In the genomic region with DNA sequence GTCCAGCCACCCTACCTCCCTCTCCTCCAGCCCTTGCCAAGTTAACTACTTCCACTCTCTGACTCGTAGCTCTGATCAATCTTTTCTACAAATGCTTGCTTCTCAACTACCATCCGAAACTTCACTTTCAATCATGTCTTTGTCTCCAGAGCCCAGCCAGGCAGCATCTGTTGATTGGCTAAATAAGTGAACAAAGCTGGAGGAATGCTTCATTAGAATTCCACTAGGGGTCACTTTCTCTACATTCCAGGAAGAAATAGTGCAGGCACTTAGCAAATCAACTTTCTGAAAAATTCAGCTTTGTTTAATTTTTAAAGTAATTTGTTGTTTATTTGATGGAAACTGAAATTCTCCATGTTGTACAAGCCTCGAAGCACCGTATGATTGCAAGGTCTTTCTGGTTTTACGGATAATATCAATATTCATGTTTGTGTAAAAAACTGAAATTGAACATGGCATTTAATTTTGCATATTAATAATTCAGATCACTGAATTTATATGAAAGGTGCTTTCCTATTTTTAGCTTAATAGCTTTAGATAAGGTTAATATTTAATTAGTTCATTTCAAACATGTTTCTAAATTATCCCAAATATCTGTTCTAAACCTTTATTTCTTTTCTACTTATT, we compare ENCODE assay signal across 1 cellular context.
TF ChIP-seq lines count a peak whose summit lies in the region.

No MANE protein-coding gene starts in this region.

TF ChIP-seq in SK-N-SH treated with all-trans-retinoic acid at 6 μM for 48 hours, 23 proteins besides CTCF, POLR2A, EP300 and RAD21 (continued from another document):
- TF ChIP-seq, protein P1, sequence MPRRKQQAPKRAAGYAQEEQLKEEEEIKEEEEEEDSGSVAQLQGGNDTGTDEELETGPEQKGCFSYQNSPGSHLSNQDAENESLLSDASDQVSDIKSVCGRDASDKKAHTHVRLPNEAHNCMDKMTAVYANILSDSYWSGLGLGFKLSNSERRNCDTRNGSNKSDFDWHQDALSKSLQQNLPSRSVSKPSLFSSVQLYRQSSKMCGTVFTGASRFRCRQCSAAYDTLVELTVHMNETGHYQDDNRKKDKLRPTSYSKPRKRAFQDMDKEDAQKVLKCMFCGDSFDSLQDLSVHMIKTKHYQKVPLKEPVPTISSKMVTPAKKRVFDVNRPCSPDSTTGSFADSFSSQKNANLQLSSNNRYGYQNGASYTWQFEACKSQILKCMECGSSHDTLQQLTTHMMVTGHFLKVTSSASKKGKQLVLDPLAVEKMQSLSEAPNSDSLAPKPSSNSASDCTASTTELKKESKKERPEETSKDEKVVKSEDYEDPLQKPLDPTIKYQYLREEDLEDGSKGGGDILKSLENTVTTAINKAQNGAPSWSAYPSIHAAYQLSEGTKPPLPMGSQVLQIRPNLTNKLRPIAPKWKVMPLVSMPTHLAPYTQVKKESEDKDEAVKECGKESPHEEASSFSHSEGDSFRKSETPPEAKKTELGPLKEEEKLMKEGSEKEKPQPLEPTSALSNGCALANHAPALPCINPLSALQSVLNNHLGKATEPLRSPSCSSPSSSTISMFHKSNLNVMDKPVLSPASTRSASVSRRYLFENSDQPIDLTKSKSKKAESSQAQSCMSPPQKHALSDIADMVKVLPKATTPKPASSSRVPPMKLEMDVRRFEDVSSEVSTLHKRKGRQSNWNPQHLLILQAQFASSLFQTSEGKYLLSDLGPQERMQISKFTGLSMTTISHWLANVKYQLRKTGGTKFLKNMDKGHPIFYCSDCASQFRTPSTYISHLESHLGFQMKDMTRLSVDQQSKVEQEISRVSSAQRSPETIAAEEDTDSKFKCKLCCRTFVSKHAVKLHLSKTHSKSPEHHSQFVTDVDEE (CRISPR knock-in tag; IDR thresholded peaks at IDR 0.05) = no peak
- no peak for TF ChIP-seq ZFP3 (CRISPR knock-in tag; IDR thresholded peaks at IDR 0.05)
- no peak for TF ChIP-seq ZNF565 (CRISPR knock-in tag; conservative IDR thresholded peaks at IDR 0.05; ENCODE audit: low read depth)
- no peak for TF ChIP-seq BACH2 (CRISPR knock-in tag; IDR thresholded peaks at IDR 0.05; ENCODE audit: borderline replicate concordance)
